Comparison of ENCODE assay signal across 1 cellular context in genomic region chr7:46493196-46493595, GRCh38.
TF ChIP-seq lines count a peak whose summit lies in the region.

No MANE protein-coding gene starts in this region.

TF ChIP-seq in GM23338, 12 proteins besides CTCF, POLR2A, EP300 and RAD21 (continued from another document):
- no peak for TF ChIP-seq ETS1 (IDR thresholded peaks at IDR 0.05)
